3 cellular contexts compared by ENCODE assay signal in the genomic region with DNA sequence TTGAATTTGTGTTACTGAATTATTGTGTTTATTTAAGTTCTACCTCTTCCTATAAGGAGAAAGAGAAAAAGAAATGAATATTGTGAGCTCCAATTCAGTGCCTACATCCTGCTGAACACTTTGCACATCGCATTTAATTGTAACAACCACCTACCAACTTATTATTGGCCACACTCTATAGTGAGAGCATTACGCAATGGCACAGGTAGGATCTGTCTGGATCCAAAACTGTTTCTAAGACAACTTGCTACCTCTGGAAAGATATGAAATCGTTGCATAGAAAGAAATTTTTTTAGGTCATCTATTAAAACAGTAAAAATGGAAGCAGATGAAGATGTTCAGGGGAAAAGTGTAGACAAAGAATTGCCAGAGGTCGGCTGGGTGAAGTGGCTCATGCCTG.
A peak's percentile ranks its signal among the peaks of the same experiment; 100 is the strongest.
TF ChIP-seq lines count a peak whose summit lies in the region.

No MANE protein-coding gene starts in this region.

TF ChIP-seq in HepG2, 621 proteins besides CTCF, POLR2A, EP300 and RAD21:
- TF ChIP-seq ZBED4 (CRISPR knock-in tag; IDR thresholded peaks at IDR 0.05; ENCODE audit: borderline replicate concordance) (no peak), CEBPB (IDR thresholded peaks at IDR 0.05; ENCODE audit: borderline replicate concordance, low read depth, low read length) (peak; percentile 57; the same call in 1 of the 2 replicates), ZNF382 (CRISPR knock-in tag; IDR thresholded peaks at IDR 0.05; ENCODE audit: borderline replicate concordance) (no peak), SP5 (CRISPR knock-in tag; IDR thresholded peaks at IDR 0.05; ENCODE audit: borderline replicate concordance, low read depth) (no peak)

TF ChIP-seq in Ishikawa, 13 proteins besides CTCF, POLR2A, EP300 and RAD21 (continued from another document):
- TF ChIP-seq TEAD4 (IDR thresholded peaks at IDR 0.05) = no peak
- peak; percentile 64 for TF ChIP-seq CEBPB (IDR thresholded peaks at IDR 0.05)

TF ChIP-seq in K562, 482 proteins besides CTCF, POLR2A, EP300 and RAD21 (continued from another document):
- TF ChIP-seq ZNF239 (CRISPR knock-in tag; IDR thresholded peaks at IDR 0.05) = no peak
